ENCODE assay signal across 12 cellular contexts in the genomic region with DNA sequence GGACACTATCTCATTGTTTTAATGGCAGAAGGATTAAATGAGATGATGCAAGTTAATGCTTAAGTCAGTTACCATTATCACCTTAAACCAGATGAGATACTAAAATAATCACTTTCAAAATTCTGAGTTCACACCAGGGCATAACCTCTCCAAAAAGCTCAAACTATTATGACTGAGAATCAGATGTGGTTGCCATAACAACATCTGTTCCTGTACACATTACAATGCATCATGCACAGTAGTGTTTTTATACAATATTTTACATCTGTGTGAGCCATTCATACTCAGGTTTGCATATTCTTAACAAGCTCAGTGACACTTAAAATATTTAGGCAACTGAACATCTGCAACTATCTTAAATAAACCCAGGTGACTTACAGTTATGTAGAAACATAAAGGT. TPM values are rescaled to one million over a fixed set of nuclear protein-coding genes. Genes with fewer than 3 reads are reported as not detected.
DNase-seq lines count a peak whose midpoint lies in the region; ATAC-seq and TF ChIP-seq lines count a peak whose summit lies in the region.
"Had no signal": no experiment of that assay in that cellular context is flagged by ENCODE, and none has a peak within 500 bp of the region (broad histone marks: within the 10 kb centered on the region; RNA-seq: fewer than 3 reads in every experiment).

No MANE protein-coding gene starts in this region.

- peaks cover 38% of the 10 kb centered on the region for H3K36me3 Mint-ChIP-seq in activated CD8-positive, alpha-beta memory T cell treated with anti-CD3 and anti-CD28 coated beads, Interleukin-2, amount 10 ng/mL, durations not matched to agents 7 days and 5 days

- POLR2A ChIA-PET in PC-3 (lab: Charles Lee; ENCODE audit: unreplicated experiment) = no interaction called here

- no peak for TF ChIP-seq CTCF in PC-3 (conservative IDR thresholded peaks at IDR 0.05; ENCODE audit: low read depth, low read length)
- no peak for TF ChIP-seq CTCF in smooth muscle cell (IDR thresholded peaks at IDR 0.05; ENCODE audit: borderline replicate concordance, insufficient read depth, poor library complexity, severe bottlenecking)

- H4K20me1 ChIP-seq in PC-3 (ENCODE audit: low read length) = peaks cover 85% of the 10 kb centered on the region
- H4K20me1 ChIP-seq in smooth muscle cell (ENCODE audit: low read depth) = peaks cover 100% of the 10 kb centered on the region

- no peak overlapping the region for H3K9ac ChIP-seq in PC-3 (ENCODE audit: low read length)
- peak overlapping the region; percentile 33 for H3K9ac ChIP-seq in smooth muscle cell (ENCODE audit: low read depth)

- no peaks in the 10 kb centered on the region for H3K27me3 Mint-ChIP-seq in activated CD8-positive, alpha-beta memory T cell treated with anti-CD3 and anti-CD28 coated beads, Interleukin-2, amount 10 ng/mL, durations not matched to agents 7 days and 5 days

- no peak overlapping the region for H3K4me3 ChIP-seq in PC-3 (ENCODE audit: low read length)
- H3K4me3 ChIP-seq in smooth muscle cell = no peak overlapping the region
- H3K4me3 ChIP-seq: esophagus squamous epithelium, lower lobe of right lung, MG63 had no signal

- no peak for DNase-seq in activated CD8-positive, alpha-beta memory T cell treated with anti-CD3 and anti-CD28 coated beads, Interleukin-2, amount 10 ng/mL, durations not matched to agents 7 days and 5 days
- no peak for DNase-seq in activated CD8-positive, alpha-beta memory T cell treated with anti-CD3 and anti-CD28 coated beads for 24 hours
- no peak for DNase-seq in PC-3
- DNase-seq in erythroblast (lab: John Stamatoyannopoulos, UW) = peak; percentile 67 to 84
- no peak for DNase-seq in smooth muscle cell (lab: John Stamatoyannopoulos, UW; ENCODE audit: unreplicated experiment)
- no peak for DNase-seq in NCI-H1092 (lab: John Stamatoyannopoulos, UW)
- no peak for DNase-seq in AG08396 (ENCODE audit: low spot score)
- DNase-seq: amniotic stem cell, esophagus squamous epithelium, lower lobe of right lung, MG63 had no signal

- H3K4me1 Mint-ChIP-seq in activated CD8-positive, alpha-beta memory T cell treated with anti-CD3 and anti-CD28 coated beads, Interleukin-2, amount 10 ng/mL, durations not matched to agents 7 days and 5 days = peaks cover 59% of the 10 kb centered on the region

- peak; percentile 11 for TF ChIP-seq POLR2A in erythroblast (IDR thresholded peaks at IDR 0.05; ENCODE audit: low read length)

- no peaks in the 10 kb centered on the region for H3K27me3 ChIP-seq in PC-3 (ENCODE audit: low read length)
- no peaks in the 10 kb centered on the region for H3K27me3 ChIP-seq in smooth muscle cell (ENCODE audit: low read depth)
- H3K27me3 ChIP-seq: esophagus squamous epithelium, MG63 had no signal

- no peak overlapping the region for H3K4me2 ChIP-seq in PC-3 (ENCODE audit: low read length)
- H3K4me2 ChIP-seq in smooth muscle cell = no peak overlapping the region

- no peak overlapping the region for H3K27ac Mint-ChIP-seq in activated CD8-positive, alpha-beta memory T cell treated with anti-CD3 and anti-CD28 coated beads, Interleukin-2, amount 10 ng/mL, durations not matched to agents 7 days and 5 days

- ATAC-seq in activated CD8-positive, alpha-beta memory T cell treated with anti-CD3 and anti-CD28 coated beads, Interleukin-2, amount 10 ng/mL, durations not matched to agents 7 days and 5 days = peak; percentile 67
- peak; percentile 20; the same call in 1 of the 2 replicates for ATAC-seq in PC-3
- ATAC-seq in HG02884 (IDR thresholded peaks at IDR 0.05; ENCODE audit: unreplicated experiment) = no peak

- H2AFZ ChIP-seq in PC-3 (ENCODE audit: low read length) (no peak overlapping the region), smooth muscle cell (ENCODE audit: low read depth) (no peak overlapping the region)

- no peaks in the 10 kb centered on the region for H3K4me1 ChIP-seq in PC-3 (ENCODE audit: insufficient read depth, low read length)
- peaks cover 20% of the 10 kb centered on the region for H3K4me1 ChIP-seq in smooth muscle cell (ENCODE audit: low read depth)

- H3K4me3 Mint-ChIP-seq in activated CD8-positive, alpha-beta memory T cell treated with anti-CD3 and anti-CD28 coated beads, Interleukin-2, amount 10 ng/mL, durations not matched to agents 7 days and 5 days = no peak overlapping the region

- H3F3A ChIP-seq in PC-3 (ENCODE audit: low read length, unreplicated experiment) = no peaks in the 10 kb centered on the region
- peaks cover 21% of the 10 kb centered on the region for H3F3A ChIP-seq in smooth muscle cell (ENCODE audit: low read depth)

- H3K27ac ChIP-seq in PC-3 (ENCODE audit: low read length) = no peak overlapping the region
- H3K27ac ChIP-seq in smooth muscle cell (ENCODE audit: low read depth) = peak overlapping the region; percentile 62
- H3K27ac ChIP-seq: lower lobe of right lung had no signal

- peaks cover 99% of the 10 kb centered on the region for H3K79me2 ChIP-seq in PC-3 (ENCODE audit: low read length)
- peaks cover 100% of the 10 kb centered on the region for H3K79me2 ChIP-seq in smooth muscle cell (ENCODE audit: low read depth)

- CTCF ChIA-PET in activated CD8-positive, alpha-beta memory T cell treated with anti-CD3 and anti-CD28 coated beads, Interleukin-2, amount 10 ng/mL, durations not matched to agents 7 days and 5 days (lab: Charles Lee) = interaction anchor here (2.6 to 3.3 kb wide), 2 partner anchors 9 to 127 kb away, joined by 17 to 34 read pairs; partner anchors contain the start of genes ADNP and BCAS4
- CTCF ChIA-PET in PC-3 (lab: Charles Lee) = interaction anchor here (1.4 to 2.0 kb wide), 2 partner anchors 126 to 128 kb away, joined by 3 to 4 read pairs; partner anchors contain the start of gene BCAS4

- peaks cover 55% of the 10 kb centered on the region for H3K36me3 ChIP-seq in PC-3 (ENCODE audit: low read depth, low read length)
- H3K36me3 ChIP-seq in smooth muscle cell (ENCODE audit: low read depth) = no peaks in the 10 kb centered on the region

- H3K9me3 Mint-ChIP-seq in activated CD8-positive, alpha-beta memory T cell treated with anti-CD3 and anti-CD28 coated beads, Interleukin-2, amount 10 ng/mL, durations not matched to agents 7 days and 5 days (ENCODE audit: low read depth) = no peaks in the 10 kb centered on the region

- H3K9me3 ChIP-seq in PC-3 (ENCODE audit: low read length) = no peaks in the 10 kb centered on the region
- no peaks in the 10 kb centered on the region for H3K9me3 ChIP-seq in smooth muscle cell (replicated peaks; ENCODE audit: low read depth)
- H3K9me3 ChIP-seq: esophagus squamous epithelium, lower lobe of right lung, MG63 had no signal

- intact Hi-C loops in PC-3 (cut with micrococcal nuclease) = no loop called here

- no TSS peak for BruUV-seq in PC-3 (replicated peaks; lab: Mats Ljungman, UMichigan)

- H3K9me2 ChIP-seq in PC-3 (replicated peaks; ENCODE audit: low read length) = no peaks in the 10 kb centered on the region

RNA-seq across cellular contexts. Expression of gene ADNP, which starts 10.2 kb away (rescaled TPM):
- total RNA-seq in activated CD8-positive, alpha-beta memory T cell treated with anti-CD3 and anti-CD28 coated beads, Interleukin-2, amount 10 ng/mL, durations not matched to agents 7 days and 5 days = 10 to 100 TPM; 66.1 to 81.2 TPM
- 27.5 and 45.0 TPM in 2 replicates for total RNA-seq in PC-3 (2014; rRNA removed)
- total RNA-seq in smooth muscle cell = 54.9 and 57.4 TPM in 2 replicates
- 14.2 and 15.3 TPM in 2 replicates for polyA plus RNA-seq in smooth muscle cell

RNA-seq across cellular contexts. Expression of gene DPM1, which starts 37.3 kb away (rescaled TPM):
- total RNA-seq in activated CD8-positive, alpha-beta memory T cell treated with anti-CD3 and anti-CD28 coated beads, Interleukin-2, amount 10 ng/mL, durations not matched to agents 7 days and 5 days = 10 to 100 TPM; 51.8 to 62.8 TPM
- 70.7 and 87.0 TPM in 2 replicates for total RNA-seq in PC-3 (2014; rRNA removed)
- total RNA-seq in smooth muscle cell = 141 and 148 TPM in 2 replicates
- polyA plus RNA-seq in smooth muscle cell = 89.1 and 104 TPM in 2 replicates

RNA-seq across cellular contexts. Expression of gene MOCS3, which starts 37.6 kb away (rescaled TPM):
- 1 to 10 TPM; 4.6 to 6.1 TPM for total RNA-seq in activated CD8-positive, alpha-beta memory T cell treated with anti-CD3 and anti-CD28 coated beads, Interleukin-2, amount 10 ng/mL, durations not matched to agents 7 days and 5 days
- total RNA-seq in PC-3 (2014; rRNA removed) (11.3 and 13.4 TPM in 2 replicates), smooth muscle cell (3.7 and 5.2 TPM in 2 replicates)
- 3.2 and 3.7 TPM in 2 replicates for polyA plus RNA-seq in smooth muscle cell

Comparison
In these comparisons a context has a peak if more than half of its experiments do, and no peak if none do; other contexts are left out.
1. DNase-seq: peak in erythroblast (2 of 2); none in activated CD8-positive, alpha-beta memory T cell treated with anti-CD3 and anti-CD28 coated beads, Interleukin-2, amount 10 ng/mL, durations not matched to agents 7 days and 5 days (single experiment), activated CD8-positive, alpha-beta memory T cell treated with anti-CD3 and anti-CD28 coated beads for 24 hours (single experiment), PC-3 (single experiment), smooth muscle cell (single experiment), NCI-H1092 (single experiment) and AG08396 (single experiment).